11 cellular contexts compared by ENCODE assay signal in the genomic region with DNA sequence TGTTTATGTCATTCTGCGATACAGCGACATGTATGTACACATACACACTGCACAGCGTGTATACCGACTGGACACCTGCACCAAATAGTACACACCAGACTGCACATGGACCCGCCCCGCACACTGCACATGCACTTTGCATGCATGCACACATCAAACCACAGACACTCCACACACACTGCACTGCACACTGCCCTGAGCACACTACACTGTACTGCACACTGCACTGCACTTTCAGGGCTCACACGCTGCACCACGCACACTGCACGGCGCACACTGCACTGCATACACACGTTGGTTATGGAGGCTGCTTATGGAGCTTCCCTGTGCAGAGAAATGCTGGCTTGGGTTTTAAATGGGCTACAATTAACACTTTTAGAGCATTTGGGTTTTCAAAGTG. TPM values are rescaled to one million over a fixed set of nuclear protein-coding genes. Genes with fewer than 3 reads are reported as not detected.
A peak's percentile ranks its signal among the peaks of the same experiment; 100 is the strongest.
DNase-seq lines count a peak whose midpoint lies in the region; ATAC-seq and TF ChIP-seq lines count a peak whose summit lies in the region.
"Had no signal": no experiment of that assay in that cellular context is flagged by ENCODE, and none has a peak within 500 bp of the region (broad histone marks: within the 10 kb centered on the region; RNA-seq: fewer than 3 reads in every experiment).

No MANE protein-coding gene starts in this region.

- DNase-seq in Caco-2 (no peak), NCI-H69 (lab: John Stamatoyannopoulos, UW) (peak; percentile 39), epithelial cell of proximal tubule (ENCODE audit: low read depth) (no peak), osteoblast (ENCODE audit: insufficient read length, low spot score, missing footprints) (peak; percentile 69), C1 segment of cervical spinal cord (lab: John Stamatoyannopoulos, UW) (no peak)
- DNase-seq: DMS153 had no signal

- peak overlapping the region; percentile 62 for H3K4me3 Mint-ChIP-seq in Caco-2 (ENCODE audit: unreplicated experiment)

- H3K4me3 ChIP-seq in Caco-2 (ENCODE audit: low read depth, low read length) (no peak overlapping the region), epithelial cell of proximal tubule (ENCODE audit: low read depth, low read length) (peak overlapping the region; percentile 72), osteoblast (ENCODE audit: insufficient read depth, low read length) (peak overlapping the region; percentile 35)

- H2AFZ ChIP-seq in osteoblast (ENCODE audit: low read length): no peak overlapping the region

- H3K9me3 ChIP-seq in Caco-2: no peaks in the 10 kb centered on the region
- no peaks in the 10 kb centered on the region for H3K9me3 ChIP-seq in osteoblast (ENCODE audit: low read depth, low read length)
- H3K9me3 ChIP-seq: gastroesophageal sphincter had no signal

- no peaks in the 10 kb centered on the region for H3K36me3 Mint-ChIP-seq in Caco-2 (ENCODE audit: insufficient read depth, unreplicated experiment)
- H3K36me3 Mint-ChIP-seq: activated naive CD4-positive, alpha-beta T cell treated with anti-CD3 and anti-CD28 coated beads, Interleukin-2, amount 50 U/mL, for 24 hours had no signal

- H3K4me1 ChIP-seq in Caco-2: peaks cover 33% of the 10 kb centered on the region
- H3K4me1 ChIP-seq in osteoblast (ENCODE audit: insufficient read depth, low read length): peaks cover 24% of the 10 kb centered on the region

- no peaks in the 10 kb centered on the region for H3K79me2 ChIP-seq in osteoblast (ENCODE audit: insufficient read depth, low read length)

- no TSS peak for BruUV-seq in Caco-2 (replicated peaks; lab: Mats Ljungman, UMichigan)

- no peak overlapping the region for H3K27ac ChIP-seq in osteoblast (ENCODE audit: low read depth, low read length)

- H3K4me1 Mint-ChIP-seq in Caco-2 (ENCODE audit: low read depth, unreplicated experiment): peaks cover 15% of the 10 kb centered on the region

- CTCF ChIA-PET in Caco-2 (lab: Charles Lee): interaction anchor here (0.6 kb wide), 1 partner anchor 26 kb away, joined by 6 read pairs; no protein-coding TSS in a partner anchor

- intact Hi-C loops in Caco-2 (cut with micrococcal nuclease; ENCODE audit: unreplicated experiment): loop anchor here (5.0 kb wide), 1 partner anchor 43 kb away; no protein-coding TSS in a partner anchor

- H3K27me3 Mint-ChIP-seq in Caco-2 (ENCODE audit: insufficient read depth, unreplicated experiment): no peaks in the 10 kb centered on the region

- no peak overlapping the region for H3K27ac Mint-ChIP-seq in Caco-2 (ENCODE audit: unreplicated experiment)
- H3K27ac Mint-ChIP-seq: activated naive CD4-positive, alpha-beta T cell treated with anti-CD3 and anti-CD28 coated beads, Interleukin-2, amount 50 U/mL, for 24 hours had no signal

- no peaks in the 10 kb centered on the region for H3K9me3 Mint-ChIP-seq in Caco-2 (ENCODE audit: unreplicated experiment)
- H3K9me3 Mint-ChIP-seq: activated naive CD4-positive, alpha-beta T cell treated with anti-CD3 and anti-CD28 coated beads, Interleukin-2, amount 50 U/mL, for 24 hours had no signal

- no peaks in the 10 kb centered on the region for H3K27me3 ChIP-seq in Caco-2 (replicated peaks; ENCODE audit: control insufficient read depth, insufficient read depth, low read length)
- peaks cover 58% of the 10 kb centered on the region for H3K27me3 ChIP-seq in osteoblast (ENCODE audit: insufficient read depth, low read length)

- ATAC-seq in GM19023 (IDR thresholded peaks at IDR 0.05; ENCODE audit: unreplicated experiment) (no peak), HG03432 (IDR thresholded peaks at IDR 0.05; ENCODE audit: unreplicated experiment) (no peak), HG03159 (IDR thresholded peaks at IDR 0.05; ENCODE audit: unreplicated experiment) (no peak)

- H3K4me2 ChIP-seq in osteoblast (ENCODE audit: insufficient read depth, low read length): peak overlapping the region; percentile 84

- POLR2A ChIA-PET in Caco-2 (lab: Charles Lee): interaction anchor here (0.5 kb wide), 1 partner anchor 103 kb away, joined by 8 read pairs; a partner anchor contains a TSS

- H4K20me1 ChIP-seq in osteoblast (ENCODE audit: insufficient read depth, low read length): peaks cover 11% of the 10 kb centered on the region

- no peaks in the 10 kb centered on the region for H3K36me3 ChIP-seq in Caco-2 (ENCODE audit: control insufficient read depth, insufficient read depth, low read length)
- H3K36me3 ChIP-seq in osteoblast (ENCODE audit: insufficient read depth, low read length): no peaks in the 10 kb centered on the region
- H3K36me3 ChIP-seq: gastroesophageal sphincter had no signal

- TF ChIP-seq CTCF in Caco-2 (IDR thresholded peaks at IDR 0.05; ENCODE audit: insufficient read depth in 1 of 2, low read depth in 1 of 2, low read length in 1 of 2, severe bottlenecking in 1 of 2, unreplicated experiment in 1 of 2) (no peak), epithelial cell of proximal tubule (conservative IDR thresholded peaks at IDR 0.05; ENCODE audit: low read depth, low read length) (no peak), osteoblast (IDR thresholded peaks at IDR 0.05; ENCODE audit: extremely low read depth, low read depth, low read length) (no peak)

RNA-seq across cellular contexts. Expression of a gene that starts 1.6 kb away (rescaled TPM):
- total RNA-seq in Caco-2 (2022) (2.7 and 3.0 TPM in 2 replicates), epithelial cell of proximal tubule (5.9 and 12.7 TPM in 2 replicates), osteoblast (5.3 and 5.8 TPM in 2 replicates)

Comparison
In these comparisons a context has a peak if more than half of its experiments do, and no peak if none do; other contexts are left out.
1. DNase-seq: peak in NCI-H69 (single experiment) and osteoblast (single experiment); none in Caco-2 (0 of 2), epithelial cell of proximal tubule (single experiment) and C1 segment of cervical spinal cord (0 of 14).